9 cellular contexts compared by ENCODE assay signal in the genomic region with DNA sequence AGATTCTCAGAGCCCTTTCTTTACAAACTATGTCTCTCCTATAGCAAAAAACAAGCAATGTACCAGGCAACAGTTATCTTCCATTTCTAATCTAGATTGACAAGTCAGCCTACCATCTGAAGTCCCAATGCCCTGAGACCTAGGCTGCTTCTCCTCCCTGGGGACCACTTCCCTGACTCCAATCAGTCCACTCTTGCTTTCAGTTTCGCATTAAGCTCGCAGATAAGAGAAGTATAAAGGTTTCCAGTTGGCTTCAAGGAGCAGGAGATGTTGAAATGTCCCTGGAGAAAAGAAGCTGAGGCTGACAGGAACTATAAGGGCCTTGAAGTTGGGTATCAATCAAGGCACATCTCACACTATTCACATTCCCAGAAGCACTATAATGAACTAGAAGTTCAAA.
DNase-seq lines count a peak whose midpoint lies in the region; ATAC-seq and TF ChIP-seq lines count a peak whose summit lies in the region.
"Had no signal": no experiment of that assay in that cellular context is flagged by ENCODE, and none has a peak within 500 bp of the region (broad histone marks: within the 10 kb centered on the region; RNA-seq: fewer than 3 reads in every experiment).

No MANE protein-coding gene starts in this region.

- peaks cover 10% of the 10 kb centered on the region; the same call in 1 of the 2 replicates for H3K36me3 ChIP-seq in DOHH2 (ENCODE audit: control insufficient read depth, low read length)

- peaks cover 9% of the 10 kb centered on the region; the same call in 1 of the 2 replicates for H4K20me1 ChIP-seq in DOHH2 (ENCODE audit: control insufficient read depth, insufficient read depth, low read depth, low read length)

- H3K9me3 ChIP-seq in DOHH2 (ENCODE audit: control insufficient read depth, insufficient read depth, low read length), result no peaks in the 10 kb centered on the region

- peaks cover 10% of the 10 kb centered on the region for H3F3A ChIP-seq in DOHH2 (ENCODE audit: control insufficient read depth, insufficient read depth)

- no peak overlapping the region for H3K4me3 ChIP-seq in DOHH2 (ENCODE audit: low read length)

- DNase-seq in NCI-H2107 treated with DMSO at 0.1 percent for 48 hours (lab: John Stamatoyannopoulos, UW; ENCODE audit: unreplicated experiment), result peak; percentile 75
- peak; percentile 36 for DNase-seq in hepatic stellate cell (ENCODE audit: low spot score)
- no peak for DNase-seq in substantia nigra (lab: John Stamatoyannopoulos, UW)
- DNase-seq in activated CD4-positive, alpha-beta T cell treated with anti-CD3 and anti-CD28 coated beads for 4 hours, result no peak
- DNase-seq in OCI-M2 (lab: John Stamatoyannopoulos, UW; ENCODE audit: unreplicated experiment), result no peak
- DNase-seq in NCI-H345 (lab: John Stamatoyannopoulos, UW), result no peak
- DNase-seq: activated naive CD8-positive, alpha-beta T cell treated with anti-CD3 and anti-CD28 coated beads, Interleukin-2, amount 10 ng/mL, durations not matched to agents 7 days and 5 days had no signal

- H3K27ac ChIP-seq in DOHH2 (ENCODE audit: low read depth, low read length) (peak overlapping the region; percentile 14), substantia nigra (ENCODE audit: low read depth, low read length, poor library complexity, severe bottlenecking) (no peak overlapping the region)

- H3K9me2 ChIP-seq in DOHH2 (replicated peaks; ENCODE audit: control insufficient read depth, low read length), result no peaks in the 10 kb centered on the region

- H3K27me3 ChIP-seq in DOHH2 (ENCODE audit: control insufficient read depth, low read length), result no peaks in the 10 kb centered on the region

- peak overlapping the region; percentile 25 for H3K4me2 ChIP-seq in DOHH2 (ENCODE audit: low read length)

- no peak for TF ChIP-seq CTCF in DOHH2 (IDR thresholded peaks at IDR 0.05; ENCODE audit: low read depth, low read length, poor library complexity, severe bottlenecking)

- peak; percentile 83 for ATAC-seq in GM21737 (IDR thresholded peaks at IDR 0.05; ENCODE audit: unreplicated experiment)

- peaks cover 74% of the 10 kb centered on the region for H3K79me2 ChIP-seq in DOHH2 (ENCODE audit: control insufficient read depth, low read length)

- peaks cover 57% of the 10 kb centered on the region for H3K4me1 ChIP-seq in DOHH2 (ENCODE audit: control insufficient read depth, low read length)

Comparison
In these comparisons a context has a peak if more than half of its experiments do, and no peak if none do; other contexts are left out.
1. DNase-seq: peak in NCI-H2107 treated with DMSO at 0.1 percent for 48 hours (single experiment) and hepatic stellate cell (single experiment); none in substantia nigra (0 of 49), activated CD4-positive, alpha-beta T cell treated with anti-CD3 and anti-CD28 coated beads for 4 hours (0 of 2), OCI-M2 (single experiment) and NCI-H345 (single experiment).